ENCODE assay signal across 8 cellular contexts in the genomic region with DNA sequence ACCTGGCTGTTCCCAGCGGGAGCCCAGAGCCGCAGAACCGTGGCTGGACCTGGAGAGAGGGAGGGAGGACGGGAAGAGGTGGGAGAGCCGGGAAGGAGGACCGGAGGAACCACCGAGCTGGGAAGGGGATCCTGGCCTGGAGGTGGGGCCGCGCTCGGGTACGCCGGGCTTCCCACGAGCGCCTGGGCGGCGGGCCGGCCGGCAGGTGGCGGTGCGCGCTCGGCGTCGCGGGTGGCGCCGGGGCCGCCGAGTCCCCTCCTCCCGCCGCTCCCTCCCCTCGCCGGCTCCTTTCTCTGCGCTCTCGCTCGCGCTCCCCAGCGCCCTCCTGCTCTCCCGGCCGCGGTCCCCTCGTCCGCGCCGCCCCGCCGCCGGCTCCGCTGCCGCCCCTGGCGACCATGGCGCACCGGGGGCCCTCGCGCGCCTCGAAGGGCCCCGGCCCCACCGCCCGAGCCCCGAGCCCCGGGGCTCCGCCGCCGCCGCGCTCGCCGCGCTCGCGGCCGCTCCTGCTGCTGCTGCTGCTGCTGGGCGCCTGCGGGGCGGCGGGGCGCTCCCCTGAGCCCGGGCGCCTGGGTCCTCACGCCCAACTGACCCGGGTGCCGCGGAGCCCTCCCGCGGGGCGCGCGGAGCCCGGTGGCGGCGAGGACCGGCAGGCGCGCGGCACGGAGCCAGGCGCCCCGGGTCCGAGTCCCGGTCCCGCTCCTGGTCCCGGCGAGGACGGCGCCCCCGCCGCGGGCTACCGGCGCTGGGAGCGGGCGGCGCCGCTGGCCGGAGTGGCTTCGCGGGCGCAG. TPM values are rescaled to one million over a fixed set of nuclear protein-coding genes. Genes with fewer than 3 reads are reported as not detected.
DNase-seq lines count a peak whose midpoint lies in the region; ATAC-seq and TF ChIP-seq lines count a peak whose summit lies in the region.

A gene (plus strand): TSS at position 287 of the 788 bp plus-strand sequence.

- no TSS peak for BruUV-seq in Panc1 (replicated peaks; lab: Mats Ljungman, UMichigan)

- CTCF ChIA-PET in Panc1 (lab: Charles Lee) = interaction anchor here (1.0 kb wide), 1 partner anchor 143 kb away, joined by 4 read pairs; no protein-coding TSS in a partner anchor

- H3K4me3 Mint-ChIP-seq in HFFc6 = no peak within 1 kb of the TSS

- no peaks in the 10 kb centered on the region for H3K9me3 Mint-ChIP-seq in HFFc6
- H3K9me3 Mint-ChIP-seq in activated naive CD4-positive, alpha-beta T cell treated with anti-CD3 and anti-CD28 coated beads, Interleukin-2, amount 50 U/mL, for 72 hours = no peaks in the 10 kb centered on the region

- DNase-seq in DMS114 treated with DMSO at 0.1 percent for 48 hours (lab: John Stamatoyannopoulos, UW; ENCODE audit: unreplicated experiment) (peak; percentile 24), HFFc6 (no peak), Panc1 (ENCODE audit: low read depth, low spot score) (no peak), cardiac muscle cell (ENCODE audit: low read depth in 1 of 2, low spot score in 1 of 2) (peak; percentile 69 to 90), ovary (peak; percentile 73 to 88 (median 81)), upper lobe of right lung (peak; percentile 83)
- peak; percentile 47 to 70 for DNase-seq in activated naive CD4-positive, alpha-beta T cell treated with anti-CD3 and anti-CD28 coated beads, Interleukin-2, amount 50 U/mL, for 72 hours (ENCODE audit: low spot score in 2 of 2)

- no peaks in the 10 kb centered on the region for H3K36me3 Mint-ChIP-seq in HFFc6 (ENCODE audit: low read depth)
- no peaks in the 10 kb centered on the region for H3K36me3 Mint-ChIP-seq in activated naive CD4-positive, alpha-beta T cell treated with anti-CD3 and anti-CD28 coated beads, Interleukin-2, amount 50 U/mL, for 72 hours

- TF ChIP-seq CTCF in HFFc6 (IDR thresholded peaks at IDR 0.05) (peak; percentile 80), Panc1 (IDR thresholded peaks at IDR 0.05) (peak; percentile 87), cardiac muscle cell (IDR thresholded peaks at IDR 0.05; ENCODE audit: low read depth, low read length) (peak; percentile 37), ovary (IDR thresholded peaks at IDR 0.05) (peak in 2 of 3 donors; percentile 92 to 93), upper lobe of right lung (IDR thresholded peaks at IDR 0.05) (peak; percentile 50)

- TF ChIP-seq POLR2A in ovary (IDR thresholded peaks at IDR 0.05) = no peak

- H3K9me3 ChIP-seq in Panc1 (ENCODE audit: control insufficient read depth, insufficient read depth, low read depth, low read length) (no peaks in the 10 kb centered on the region), cardiac muscle cell (ENCODE audit: low read depth) (no peaks in the 10 kb centered on the region), ovary (no peaks in the 10 kb centered on the region), upper lobe of right lung (no peaks in the 10 kb centered on the region)

- H3K4me1 ChIP-seq in Panc1 (ENCODE audit: control insufficient read depth, insufficient read depth, low read length) = no peaks in the 10 kb centered on the region
- H3K4me1 ChIP-seq in cardiac muscle cell (ENCODE audit: low read depth) = no peaks in the 10 kb centered on the region
- H3K4me1 ChIP-seq in ovary (ENCODE audit: insufficient read depth) = peaks cover 8% of the 10 kb centered on the region
- peaks cover 4% of the 10 kb centered on the region for H3K4me1 ChIP-seq in upper lobe of right lung

- ATAC-seq in Panc1 (peak; percentile 92), upper lobe of right lung (peak; percentile 84), HG03521 (IDR thresholded peaks at IDR 0.05; ENCODE audit: unreplicated experiment) (no peak)
- ATAC-seq in activated naive CD4-positive, alpha-beta T cell treated with anti-CD3 and anti-CD28 coated beads, Interleukin-2, amount 50 U/mL, for 72 hours = peak; percentile 61 to 87

- H3K36me3 ChIP-seq in Panc1 (ENCODE audit: control insufficient read depth, insufficient read depth, low read length) (no peaks in the 10 kb centered on the region), cardiac muscle cell (no peaks in the 10 kb centered on the region), ovary (no peaks in the 10 kb centered on the region), upper lobe of right lung (no peaks in the 10 kb centered on the region)

- no peak within 1 kb of the TSS for H3K27ac Mint-ChIP-seq in HFFc6
- H3K27ac Mint-ChIP-seq in activated naive CD4-positive, alpha-beta T cell treated with anti-CD3 and anti-CD28 coated beads, Interleukin-2, amount 50 U/mL, for 72 hours = no peak within 1 kb of the TSS

- H3K27me3 Mint-ChIP-seq in HFFc6 (ENCODE audit: insufficient read depth) = peaks cover 55% of the 10 kb centered on the region

- H3K27me3 ChIP-seq in Panc1 (ENCODE audit: control insufficient read depth, insufficient read depth, low read length) (no peaks in the 10 kb centered on the region; the same call in 1 of the 2 replicates), cardiac muscle cell (peaks cover 73% of the 10 kb centered on the region), ovary (no peaks in the 10 kb centered on the region), upper lobe of right lung (peaks cover 56% of the 10 kb centered on the region)

- no peak for TF ChIP-seq EP300 in ovary (IDR thresholded peaks at IDR 0.05)

- H3K4me1 Mint-ChIP-seq in HFFc6 (ENCODE audit: low read depth) = no peaks in the 10 kb centered on the region; the same call in 1 of the 2 replicates

- in situ Hi-C loops in Panc1 (cut with HindIII; ENCODE audit: low pct_unique_long_range_greater_than_20kb, low sequenced_read_pairs) = no loop called here

- H3K27ac ChIP-seq in Panc1 (ENCODE audit: low read length) (no peak within 1 kb of the TSS), cardiac muscle cell (no peak within 1 kb of the TSS), ovary (peak within 1 kb of the TSS; percentile 28 to 32), upper lobe of right lung (no peak within 1 kb of the TSS)

- H3K4me3 ChIP-seq in Panc1 (ENCODE audit: low read depth in 2 of 2, low read length in 2 of 2) (peak within 1 kb of the TSS; percentile 19 to 20; a peak in 3 of 4 replicates), cardiac muscle cell (peak within 1 kb of the TSS; percentile 32), ovary (peak within 1 kb of the TSS; percentile 32), upper lobe of right lung (peak within 1 kb of the TSS; percentile 42)

- POLR2A ChIA-PET in Panc1 (lab: Charles Lee) = interaction anchor here (0.6 kb wide), 1 partner anchor 57 kb away, joined by 7 read pairs; no protein-coding TSS in a partner anchor

- intact Hi-C loops in Panc1 (cut with micrococcal nuclease; ENCODE audit: unreplicated experiment) = loop anchor here (5.0 kb wide), 1 partner anchor 105 kb away; no protein-coding TSS in a partner anchor
- intact Hi-C loops in ovary (cut with DNase I) = loop anchor here (2.0 to 5.0 kb wide), 6 partner anchors 105 to 530 kb away; no protein-coding TSS in a partner anchor
- intact Hi-C loops in upper lobe of right lung (cut with DNase I) = loop anchor here (10.0 kb wide), 1 partner anchor 512 kb away; no protein-coding TSS in a partner anchor

- 0 to 1% (median 0%) methylated on average over 45 to 119 of the region's 119 CpGs for WGBS in ovary, 3 donors

RNA-seq across cellular contexts. Expression of the gene that starts here (rescaled TPM):
- total RNA-seq in HFFc6 (2021; fragmentation: NEBNext Ultra II Directional; extraction: Animal tissue kit (Norgen Biotek cat#: 25700)) = under 1 TPM in 3 of 6 experiments, not detected in 3; 0.05 to 0.15 (median 0.12) TPM
- 0.15 TPM for total RNA-seq in Panc1 (2021; ENCODE audit: unreplicated experiment)
- 0.58 TPM for polyA plus RNA-seq in Panc1 (2012; ENCODE audit: insufficient read length)
- total RNA-seq in activated naive CD4-positive, alpha-beta T cell treated with anti-CD3 and anti-CD28 coated beads, Interleukin-2, amount 50 U/mL, for 72 hours = under 1 TPM in 1 of 2 donors, not detected in 1; 0.25 TPM
- total RNA-seq in cardiac muscle cell = 1.4 and 6.9 TPM in 2 replicates
- polyA plus RNA-seq in cardiac muscle cell = 0.92 and 4.4 TPM in 2 replicates
- total RNA-seq in ovary = 10 to 100 TPM in 3 of 7 donors, 1 to 10 TPM in 3, under 1 TPM in 1; 0.60 to 23.9 (median 7.1) TPM
- 10 to 100 TPM in 1 of 2 donors, 1 to 10 TPM in 1; 3.9 to 10.9 TPM for polyA plus RNA-seq in ovary
- total RNA-seq in upper lobe of right lung = 7.2 TPM

Comparison
In these comparisons a context has a peak if more than half of its experiments do, and no peak if none do; other contexts are left out.
1. Peak in ATAC-seq and H3K4me3 ChIP-seq in Panc1; RNA of the gene not detected or under 1 TPM.
2. Peak in DNase-seq and ATAC-seq in activated naive CD4-positive, alpha-beta T cell treated with anti-CD3 and anti-CD28 coated beads, Interleukin-2, amount 50 U/mL, for 72 hours; RNA of the gene not detected or under 1 TPM.
3. DNase-seq: peak in DMS114 treated with DMSO at 0.1 percent for 48 hours (single experiment), cardiac muscle cell (2 of 2), ovary (5 of 5) and upper lobe of right lung (single experiment); none in HFFc6 (single experiment) and Panc1 (single experiment).
4. CTCF ChIP-seq: peak in every context shown above with its lines; median percentile 92 in ovary; 87 in Panc1; 80 in HFFc6; 50 in upper lobe of right lung; 37 in cardiac muscle cell.
5. H3K27ac ChIP-seq: peak in ovary (2 of 2); none in Panc1 (single experiment), cardiac muscle cell (single experiment) and upper lobe of right lung (single experiment).
6. Peak in every context shown above with its lines, with median percentiles within 50 percentile points of each other: H3K4me3 ChIP-seq.